15 cellular contexts compared by ENCODE assay signal in the genomic region with DNA sequence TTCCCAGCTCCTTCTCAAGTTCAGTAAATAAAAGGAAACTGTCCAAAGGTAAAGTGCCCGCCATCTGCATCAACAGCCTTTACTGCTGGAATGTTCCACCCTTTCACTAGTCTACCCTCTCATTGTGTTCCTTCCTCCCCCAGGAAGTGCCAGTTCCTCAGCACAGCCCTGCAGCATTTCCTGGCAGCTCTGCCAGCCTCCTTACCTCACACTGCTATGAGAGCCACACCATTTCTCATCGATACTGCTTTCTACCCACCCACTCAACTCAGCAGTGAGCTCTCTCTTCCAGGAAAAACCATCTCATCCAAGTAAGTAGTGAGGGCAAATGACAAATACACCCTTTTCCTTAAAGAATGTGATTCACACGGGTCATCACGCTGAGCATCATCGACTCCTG.
"Had no signal": no experiment of that assay in that cellular context is flagged by ENCODE, and none has a peak within 500 bp of the region (broad histone marks: within the 10 kb centered on the region; RNA-seq: fewer than 3 reads in every experiment).

No MANE protein-coding gene starts in this region.

- H3K9me3 Mint-ChIP-seq: activated naive CD4-positive, alpha-beta T cell treated with anti-CD3 and anti-CD28 coated beads, Interleukin-2, amount 50 U/mL, for 24 hours had no signal

- H3K4me3 Mint-ChIP-seq: activated naive CD4-positive, alpha-beta T cell treated with anti-CD3 and anti-CD28 coated beads, Interleukin-2, amount 50 U/mL, for 24 hours; natural killer cell treated with Interleukin-12 subunit alpha and Interleukin-12 subunit beta and Interleukin-15 and Interleukin-18, amount 100 ng/mL, for 72 hours; stimulated activated naive B cell treated with anti-CD40 and anti-IgM and Interleukin-4, amounts not matched to agents 10 μg/mL and 1 μg/mL and 100 μg/mL, for 72 hours had no signal

- H3K27me3 Mint-ChIP-seq: activated naive CD4-positive, alpha-beta T cell treated with anti-CD3 and anti-CD28 coated beads, Interleukin-2, amount 50 U/mL, for 24 hours had no signal

- DNase-seq: dermis blood vessel endothelial cell; erythroblast; mammary epithelial cell; mucosa of descending colon; psoas muscle; spleen; stimulated activated CD4-positive, alpha-beta T cell treated with anti-CD3 and anti-CD28 coated beads, Interleukin-1b, Interleukin-23, amount 100 ng/mL, for 48 hours; stimulated activated naive B cell treated with anti-CD40 and anti-IgM and Interleukin-4, amounts not matched to agents 10 μg/mL and 1 μg/mL and 100 μg/mL, for 72 hours; T-helper 2 cell; upper lobe of right lung had no signal

- H3K36me3 Mint-ChIP-seq: natural killer cell treated with Interleukin-12 subunit alpha and Interleukin-12 subunit beta and Interleukin-15 and Interleukin-18, amount 100 ng/mL, for 72 hours had no signal

- H3K27me3 ChIP-seq: spleen, upper lobe of right lung had no signal

- ATAC-seq: left lobe of liver; mucosa of descending colon; natural killer cell treated with Interleukin-12 subunit alpha and Interleukin-12 subunit beta and Interleukin-15 and Interleukin-18, amount 100 ng/mL, for 72 hours; psoas muscle; sciatic nerve; SK-N-SH treated with all-trans-retinoic acid at 6 μM for 48 hours; stimulated activated naive B cell treated with anti-CD40 and anti-IgM and Interleukin-4, amounts not matched to agents 10 μg/mL and 1 μg/mL and 100 μg/mL, for 72 hours; upper lobe of right lung had no signal

- H3K4me1 Mint-ChIP-seq: stimulated activated naive B cell treated with anti-CD40 and anti-IgM and Interleukin-4, amounts not matched to agents 10 μg/mL and 1 μg/mL and 100 μg/mL, for 72 hours had no signal

- H3K27ac Mint-ChIP-seq: activated naive CD4-positive, alpha-beta T cell treated with anti-CD3 and anti-CD28 coated beads, Interleukin-2, amount 50 U/mL, for 24 hours; natural killer cell treated with Interleukin-12 subunit alpha and Interleukin-12 subunit beta and Interleukin-15 and Interleukin-18, amount 100 ng/mL, for 72 hours; stimulated activated naive B cell treated with anti-CD40 and anti-IgM and Interleukin-4, amounts not matched to agents 10 μg/mL and 1 μg/mL and 100 μg/mL, for 72 hours had no signal

- H3K4me1 ChIP-seq: psoas muscle, upper lobe of right lung had no signal

- H3K27ac ChIP-seq: psoas muscle, spleen, upper lobe of right lung had no signal
